8 cellular contexts compared by ENCODE assay signal in the genomic region with DNA sequence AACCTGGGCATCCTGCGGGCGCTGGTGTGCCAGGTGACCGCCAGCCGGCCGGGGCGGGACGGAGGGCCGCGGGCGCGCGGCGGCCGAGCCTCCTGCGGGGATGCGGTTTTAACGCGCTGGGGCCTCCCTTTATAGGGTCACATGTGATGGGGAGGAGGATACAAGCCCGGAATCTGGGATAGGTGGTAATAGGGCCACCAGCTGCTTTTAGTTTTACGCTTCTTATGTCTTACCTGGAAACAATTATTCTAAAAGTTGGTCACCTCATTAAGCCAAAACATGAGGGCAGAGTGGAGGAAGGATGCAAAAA. TPM values are rescaled to one million over a fixed set of nuclear protein-coding genes. Genes with fewer than 3 reads are reported as not detected.
DNase-seq lines count a peak whose midpoint lies in the region; ATAC-seq and TF ChIP-seq lines count a peak whose summit lies in the region.

No MANE protein-coding gene starts in this region.

- no peak for DNase-seq in left ventricle myocardium inferior
- no peak for DNase-seq in Right ventricle myocardium inferior (ENCODE audit: missing footprints)
- no peak for DNase-seq in activated T-helper 2 cell treated with anti-CD3 and anti-CD28 coated beads, Interferon-gamma antibody, Interleukin-2, Interleukin-4, amounts not matched to agents 10 μg/mL and 5 μg/mL and 100 μg/mL, durations not matched to agents 14 hours and 24 hours and 36 hours (ENCODE audit: low spot score)
- DNase-seq in stimulated activated effector memory CD8-positive, alpha-beta T cell treated with anti-CD3 and anti-CD28 coated beads, Interleukin-12 subunit alpha, Interleukin-12 subunit beta, amount 100 ng/mL, for 72 hours (ENCODE audit: low spot score in 2 of 2): no peak

- peak overlapping the region; percentile 86 for H3K4me3 ChIP-seq in left ventricle myocardium inferior
- peak overlapping the region; percentile 94 for H3K4me3 ChIP-seq in iPS-18a (ENCODE audit: low read length)

- peaks cover 69% of the 10 kb centered on the region for H3K36me3 Mint-ChIP-seq in activated T-helper 2 cell treated with anti-CD3 and anti-CD28 coated beads, Interferon-gamma antibody, Interleukin-2, Interleukin-4, amounts not matched to agents 10 μg/mL and 5 μg/mL and 100 μg/mL, durations not matched to agents 14 hours and 24 hours and 36 hours (ENCODE audit: low read depth)
- peaks cover 52% of the 10 kb centered on the region for H3K36me3 Mint-ChIP-seq in stimulated activated effector memory CD8-positive, alpha-beta T cell treated with anti-CD3 and anti-CD28 coated beads, Interleukin-12 subunit alpha, Interleukin-12 subunit beta, amount 100 ng/mL, for 72 hours

- H3K27me3 ChIP-seq in left ventricle myocardium inferior (ENCODE audit: low read depth) (no peaks in the 10 kb centered on the region), iPS-18a (ENCODE audit: control insufficient read depth, insufficient read depth, low read length) (no peaks in the 10 kb centered on the region)

- H3K36me3 ChIP-seq in left ventricle myocardium inferior (peaks cover 21% of the 10 kb centered on the region), iPS-18a (ENCODE audit: control insufficient read depth, low read depth, low read length) (peaks cover 30% of the 10 kb centered on the region)

- H3K4me1 ChIP-seq in left ventricle myocardium inferior (peaks cover 26% of the 10 kb centered on the region), iPS-18a (ENCODE audit: control insufficient read depth, low read depth, low read length) (peaks cover 33% of the 10 kb centered on the region)

- TF ChIP-seq CTCF in left ventricle myocardium inferior (IDR thresholded peaks at IDR 0.05; ENCODE audit: borderline replicate concordance): no peak

- peaks cover 33% of the 10 kb centered on the region for H3K4me1 Mint-ChIP-seq in activated T-helper 2 cell treated with anti-CD3 and anti-CD28 coated beads, Interferon-gamma antibody, Interleukin-2, Interleukin-4, amounts not matched to agents 10 μg/mL and 5 μg/mL and 100 μg/mL, durations not matched to agents 14 hours and 24 hours and 36 hours (ENCODE audit: low read depth)
- peaks cover 31% of the 10 kb centered on the region for H3K4me1 Mint-ChIP-seq in stimulated activated effector memory CD8-positive, alpha-beta T cell treated with anti-CD3 and anti-CD28 coated beads, Interleukin-12 subunit alpha, Interleukin-12 subunit beta, amount 100 ng/mL, for 72 hours

- H3K9ac ChIP-seq in iPS-18a (ENCODE audit: low read length): peak overlapping the region; percentile 88

- H3K27me3 Mint-ChIP-seq in activated T-helper 2 cell treated with anti-CD3 and anti-CD28 coated beads, Interferon-gamma antibody, Interleukin-2, Interleukin-4, amounts not matched to agents 10 μg/mL and 5 μg/mL and 100 μg/mL, durations not matched to agents 14 hours and 24 hours and 36 hours (ENCODE audit: low read depth): no peaks in the 10 kb centered on the region

- ATAC-seq in Right ventricle myocardium inferior (no peak), HG02852 (IDR thresholded peaks at IDR 0.05; ENCODE audit: unreplicated experiment) (no peak), esophagus mucosa (no peak), HG02588 (IDR thresholded peaks at IDR 0.05; ENCODE audit: unreplicated experiment) (no peak)
- no peak for ATAC-seq in stimulated activated effector memory CD8-positive, alpha-beta T cell treated with anti-CD3 and anti-CD28 coated beads, Interleukin-12 subunit alpha, Interleukin-12 subunit beta, amount 100 ng/mL, for 72 hours

- H3K9me3 ChIP-seq in left ventricle myocardium inferior (replicated peaks) (no peaks in the 10 kb centered on the region), iPS-18a (ENCODE audit: control insufficient read depth, low read depth, low read length) (no peaks in the 10 kb centered on the region)

- H3K4me3 Mint-ChIP-seq in activated T-helper 2 cell treated with anti-CD3 and anti-CD28 coated beads, Interferon-gamma antibody, Interleukin-2, Interleukin-4, amounts not matched to agents 10 μg/mL and 5 μg/mL and 100 μg/mL, durations not matched to agents 14 hours and 24 hours and 36 hours (ENCODE audit: low read depth): peak overlapping the region; percentile 89
- peak overlapping the region; percentile 89 for H3K4me3 Mint-ChIP-seq in stimulated activated effector memory CD8-positive, alpha-beta T cell treated with anti-CD3 and anti-CD28 coated beads, Interleukin-12 subunit alpha, Interleukin-12 subunit beta, amount 100 ng/mL, for 72 hours

- H3K27ac ChIP-seq in left ventricle myocardium inferior (replicated peaks) (peak overlapping the region; percentile 97), iPS-18a (ENCODE audit: low read length) (peak overlapping the region; percentile 43)

- peaks cover 10% of the 10 kb centered on the region for H3K9me3 Mint-ChIP-seq in activated T-helper 2 cell treated with anti-CD3 and anti-CD28 coated beads, Interferon-gamma antibody, Interleukin-2, Interleukin-4, amounts not matched to agents 10 μg/mL and 5 μg/mL and 100 μg/mL, durations not matched to agents 14 hours and 24 hours and 36 hours
- H3K9me3 Mint-ChIP-seq in stimulated activated effector memory CD8-positive, alpha-beta T cell treated with anti-CD3 and anti-CD28 coated beads, Interleukin-12 subunit alpha, Interleukin-12 subunit beta, amount 100 ng/mL, for 72 hours: no peaks in the 10 kb centered on the region

- H3K27ac Mint-ChIP-seq in activated T-helper 2 cell treated with anti-CD3 and anti-CD28 coated beads, Interferon-gamma antibody, Interleukin-2, Interleukin-4, amounts not matched to agents 10 μg/mL and 5 μg/mL and 100 μg/mL, durations not matched to agents 14 hours and 24 hours and 36 hours: peak overlapping the region; percentile 85
- H3K27ac Mint-ChIP-seq in stimulated activated effector memory CD8-positive, alpha-beta T cell treated with anti-CD3 and anti-CD28 coated beads, Interleukin-12 subunit alpha, Interleukin-12 subunit beta, amount 100 ng/mL, for 72 hours: peak overlapping the region; percentile 95

- intact Hi-C loops in left ventricle myocardium inferior (cut with micrococcal nuclease) (no loop called here), Right ventricle myocardium inferior (cut with DNase I) (loop anchor here (1.0 to 5.0 kb wide), 5 partner anchors 89 to 1123 kb away; partner anchors contain the start of gene PDK1)
- intact Hi-C loops in activated T-helper 2 cell treated with anti-CD3 and anti-CD28 coated beads, Interferon-gamma antibody, Interleukin-2, Interleukin-4, amounts not matched to agents 10 μg/mL and 5 μg/mL and 100 μg/mL, durations not matched to agents 14 hours and 24 hours and 36 hours (cut with micrococcal nuclease): loop anchor here (1.0 to 2.0 kb wide), 5 partner anchors 108 to 505 kb away; partner anchors contain the start of genes GORASP2 and TLK1

RNA-seq across cellular contexts. Expression of gene DCAF17, which starts 0.6 kb away (rescaled TPM):
- total RNA-seq in left ventricle myocardium inferior (5.2 TPM), Right ventricle myocardium inferior (7.6 TPM), esophagus mucosa (9.4 TPM)
- 22.6 and 23.7 TPM in 2 replicates for total RNA-seq in activated T-helper 2 cell treated with anti-CD3 and anti-CD28 coated beads, Interferon-gamma antibody, Interleukin-2, Interleukin-4, amounts not matched to agents 10 μg/mL and 5 μg/mL and 100 μg/mL, durations not matched to agents 14 hours and 24 hours and 36 hours

RNA-seq across cellular contexts. Expression of gene METTL8, which starts 0.8 kb away (rescaled TPM):
- total RNA-seq in left ventricle myocardium inferior (10.4 TPM), Right ventricle myocardium inferior (12.0 TPM), esophagus mucosa (39.9 TPM)
- 38.2 and 39.9 TPM in 2 replicates for total RNA-seq in activated T-helper 2 cell treated with anti-CD3 and anti-CD28 coated beads, Interferon-gamma antibody, Interleukin-2, Interleukin-4, amounts not matched to agents 10 μg/mL and 5 μg/mL and 100 μg/mL, durations not matched to agents 14 hours and 24 hours and 36 hours
